5 cellular contexts compared by ENCODE assay signal in the genomic region with DNA sequence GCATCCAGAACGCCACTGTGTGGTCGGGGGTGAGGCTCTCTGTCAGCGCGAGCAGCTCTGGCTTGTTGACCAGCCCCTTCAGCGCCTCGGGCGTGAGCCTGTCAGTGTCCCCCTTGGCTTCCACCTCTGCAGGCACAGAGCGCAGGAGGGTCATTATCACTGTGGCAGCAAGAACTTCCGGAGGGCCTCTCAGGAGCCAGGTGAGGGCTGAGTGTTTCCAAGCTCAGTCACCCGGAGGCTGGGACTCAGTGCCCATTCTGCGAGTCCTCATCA. TPM values are rescaled to one million over a fixed set of nuclear protein-coding genes. Genes with fewer than 3 reads are reported as not detected.
"Had no signal": no experiment of that assay in that cellular context is flagged by ENCODE, and none has a peak within 500 bp of the region (broad histone marks: within the 10 kb centered on the region; RNA-seq: fewer than 3 reads in every experiment).

No MANE protein-coding gene starts in this region.

- H3K9me3 Mint-ChIP-seq: IgD-negative memory B cell had no signal

- H3K27ac Mint-ChIP-seq: IgD-negative memory B cell had no signal

- DNase-seq: IMR-90 had no signal

- H3K4me3 ChIP-seq: K562 had no signal

- H3K4me3 Mint-ChIP-seq: IgD-negative memory B cell had no signal

- H3K27ac ChIP-seq: HL-60 had no signal

- ATAC-seq: HepG2, K562 had no signal

RNA-seq across cellular contexts. Expression of a gene that starts 9.0 kb away (rescaled TPM):
- total RNA-seq: K562 had no signal
- polyA plus RNA-seq: IgD-negative memory B cell, K562 had no signal
